ENCODE assay signal across 8 cellular contexts in the genomic region with DNA sequence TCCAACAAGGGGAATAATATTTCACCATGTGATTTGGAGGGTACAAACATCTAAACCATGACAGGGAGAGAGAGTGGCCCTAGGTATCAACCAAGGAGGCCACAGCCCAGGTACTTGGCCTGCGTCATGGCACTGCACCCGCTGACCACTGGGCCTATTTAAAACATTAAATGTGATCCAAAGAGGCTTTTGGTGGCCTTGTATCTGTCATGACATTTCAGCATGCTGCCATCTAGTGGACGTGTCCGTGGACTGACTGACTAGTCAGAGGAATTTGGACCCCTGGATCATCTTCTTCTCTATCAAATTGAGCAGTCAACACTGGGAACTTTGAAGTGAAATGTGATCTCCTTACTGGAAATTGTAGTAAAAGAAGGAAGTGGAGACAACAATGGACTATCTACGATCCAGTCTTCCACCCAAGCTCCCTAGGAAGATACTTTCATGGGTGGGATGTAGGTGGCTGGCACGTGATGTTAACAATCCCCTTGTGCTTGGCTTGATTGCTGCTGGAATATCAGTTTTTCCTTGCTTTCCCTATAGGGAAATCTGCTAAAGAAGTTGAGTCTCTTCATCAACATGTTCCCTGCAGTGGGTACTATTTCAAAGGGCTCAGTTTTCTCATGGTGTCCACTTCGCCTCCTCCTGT. TPM values are rescaled to one million over a fixed set of nuclear protein-coding genes. Genes with fewer than 3 reads are reported as not detected.
DNase-seq lines count a peak whose midpoint lies in the region; ATAC-seq, FAIRE-seq and TF ChIP-seq lines count a peak whose summit lies in the region.

No MANE protein-coding gene starts in this region.

- H3K4me1 ChIP-seq in A549 = no peaks in the 10 kb centered on the region

- CTCF ChIA-PET in A549 (lab: Yijun Ruan, JAX) = interaction anchor here (1.1 to 1.2 kb wide), 3 partner anchors 8 to 319 kb away, joined by 3 to 4 read pairs (median 4); no protein-coding TSS in a partner anchor

- 14% methylated on average over 7 of the region's 7 CpGs for WGBS in A549 (ENCODE audit: missing lambda C conversion rate)

- H3K4me3 ChIP-seq in A549 (no peak overlapping the region), astrocyte of the cerebellum (ENCODE audit: low read depth, low read length) (no peak overlapping the region)

- no peak for TF ChIP-seq POLR2A in A549 (IDR thresholded peaks at IDR 0.05; ENCODE audit: low read length)

- H3K27ac ChIP-seq in A549 = no peak overlapping the region

- TF ChIP-seq RAD21 in A549 (conservative IDR thresholded peaks at IDR 0.05 in 1 of 2, IDR thresholded peaks at IDR 0.05 in 1 of 2) = peak in 1 of 2 experiments; percentile 33; a peak in 3 of 5 replicates

- DNase-seq in A549 (ENCODE audit: low read depth in 1 of 2, low spot score in 1 of 2) (peak; percentile 47 to 71), ELR (ENCODE audit: low read depth) (peak; percentile 75), NOMO-1 treated with DMSO at 0.1 percent for 48 hours (lab: John Stamatoyannopoulos, UW; ENCODE audit: unreplicated experiment) (peak; percentile 42), astrocyte of the cerebellum (ENCODE audit: low read depth) (peak; percentile 31), left kidney (ENCODE audit: low read depth, low spot score) (peak; percentile 75), stromal cell of bone marrow (ENCODE audit: low read depth) (peak; percentile 33), superior temporal gyrus (ENCODE audit: extremely low spot score) (no peak)

- FAIRE-seq in A549 (lab: Jason Lieb, UNC) = no peak

- POLR2A ChIA-PET in A549 (lab: Yijun Ruan, JAX) = no interaction called here

- in situ Hi-C loops in astrocyte of the cerebellum (cut with HindIII; ENCODE audit: low sequenced_read_pairs) = no loop called here

- H3K9me3 ChIP-seq in A549 = no peaks in the 10 kb centered on the region

- TF ChIP-seq CTCF in A549 (IDR thresholded peaks at IDR 0.05) (peak; percentile 48), astrocyte of the cerebellum (IDR thresholded peaks at IDR 0.05; ENCODE audit: low read depth, low read length, missing control alignments) (peak; percentile 59)

- TF ChIP-seq EP300 in A549 (IDR thresholded peaks at IDR 0.05) = no peak

- ATAC-seq in A549 = peak; percentile 67 to 84; a peak in 5 of 6 replicates
- peak; percentile 43 for ATAC-seq in HG02870 (IDR thresholded peaks at IDR 0.05; ENCODE audit: unreplicated experiment)

- H3K4me2 ChIP-seq in A549 = no peak overlapping the region

TF ChIP-seq in A549, 52 proteins besides CTCF, POLR2A, EP300 and RAD21:
- TF ChIP-seq, protein P1, sequence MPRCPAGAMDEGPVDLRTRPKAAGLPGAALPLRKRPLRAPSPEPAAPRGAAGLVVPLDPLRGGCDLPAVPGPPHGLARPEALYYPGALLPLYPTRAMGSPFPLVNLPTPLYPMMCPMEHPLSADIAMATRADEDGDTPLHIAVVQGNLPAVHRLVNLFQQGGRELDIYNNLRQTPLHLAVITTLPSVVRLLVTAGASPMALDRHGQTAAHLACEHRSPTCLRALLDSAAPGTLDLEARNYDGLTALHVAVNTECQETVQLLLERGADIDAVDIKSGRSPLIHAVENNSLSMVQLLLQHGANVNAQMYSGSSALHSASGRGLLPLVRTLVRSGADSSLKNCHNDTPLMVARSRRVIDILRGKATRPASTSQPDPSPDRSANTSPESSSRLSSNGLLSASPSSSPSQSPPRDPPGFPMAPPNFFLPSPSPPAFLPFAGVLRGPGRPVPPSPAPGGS (IDR thresholded peaks at IDR 0.05) = no peak
- TF ChIP-seq NR3C1 (IDR thresholded peaks at IDR 0.05) (no peak), GATA3 (IDR thresholded peaks at IDR 0.05; ENCODE audit: borderline replicate concordance) (no peak), FOSB (CRISPR knock-in tag; IDR thresholded peaks at IDR 0.05) (no peak), HOXA7 (CRISPR knock-in tag; IDR thresholded peaks at IDR 0.05) (no peak), SMC3 (IDR thresholded peaks at IDR 0.05) (peak; percentile 27; the same call in 1 of the 3 replicates)
- TF ChIP-seq, protein P2, sequence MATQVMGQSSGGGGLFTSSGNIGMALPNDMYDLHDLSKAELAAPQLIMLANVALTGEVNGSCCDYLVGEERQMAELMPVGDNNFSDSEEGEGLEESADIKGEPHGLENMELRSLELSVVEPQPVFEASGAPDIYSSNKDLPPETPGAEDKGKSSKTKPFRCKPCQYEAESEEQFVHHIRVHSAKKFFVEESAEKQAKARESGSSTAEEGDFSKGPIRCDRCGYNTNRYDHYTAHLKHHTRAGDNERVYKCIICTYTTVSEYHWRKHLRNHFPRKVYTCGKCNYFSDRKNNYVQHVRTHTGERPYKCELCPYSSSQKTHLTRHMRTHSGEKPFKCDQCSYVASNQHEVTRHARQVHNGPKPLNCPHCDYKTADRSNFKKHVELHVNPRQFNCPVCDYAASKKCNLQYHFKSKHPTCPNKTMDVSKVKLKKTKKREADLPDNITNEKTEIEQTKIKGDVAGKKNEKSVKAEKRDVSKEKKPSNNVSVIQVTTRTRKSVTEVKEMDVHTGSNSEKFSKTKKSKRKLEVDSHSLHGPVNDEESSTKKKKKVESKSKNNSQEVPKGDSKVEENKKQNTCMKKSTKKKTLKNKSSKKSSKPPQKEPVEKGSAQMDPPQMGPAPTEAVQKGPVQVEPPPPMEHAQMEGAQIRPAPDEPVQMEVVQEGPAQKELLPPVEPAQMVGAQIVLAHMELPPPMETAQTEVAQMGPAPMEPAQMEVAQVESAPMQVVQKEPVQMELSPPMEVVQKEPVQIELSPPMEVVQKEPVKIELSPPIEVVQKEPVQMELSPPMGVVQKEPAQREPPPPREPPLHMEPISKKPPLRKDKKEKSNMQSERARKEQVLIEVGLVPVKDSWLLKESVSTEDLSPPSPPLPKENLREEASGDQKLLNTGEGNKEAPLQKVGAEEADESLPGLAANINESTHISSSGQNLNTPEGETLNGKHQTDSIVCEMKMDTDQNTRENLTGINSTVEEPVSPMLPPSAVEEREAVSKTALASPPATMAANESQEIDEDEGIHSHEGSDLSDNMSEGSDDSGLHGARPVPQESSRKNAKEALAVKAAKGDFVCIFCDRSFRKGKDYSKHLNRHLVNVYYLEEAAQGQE (IDR thresholded peaks at IDR 0.05) = no peak
- TF ChIP-seq, protein P3, sequence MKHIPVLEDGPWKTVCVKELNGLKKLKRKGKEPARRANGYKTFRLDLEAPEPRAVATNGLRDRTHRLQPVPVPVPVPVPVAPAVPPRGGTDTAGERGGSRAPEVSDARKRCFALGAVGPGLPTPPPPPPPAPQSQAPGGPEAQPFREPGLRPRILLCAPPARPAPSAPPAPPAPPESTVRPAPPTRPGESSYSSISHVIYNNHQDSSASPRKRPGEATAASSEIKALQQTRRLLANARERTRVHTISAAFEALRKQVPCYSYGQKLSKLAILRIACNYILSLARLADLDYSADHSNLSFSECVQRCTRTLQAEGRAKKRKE (CRISPR knock-in tag; IDR thresholded peaks at IDR 0.05; ENCODE audit: low read depth) = no peak
TF ChIP-seq in A549: peak in this region for 1.

RNA-seq across cellular contexts. Expression of a gene that starts 24.6 kb away (rescaled TPM):
- polyA plus RNA-seq in A549 (2011; rRNA removed) = 0.12 TPM in 1 of 2 replicates, not detected in the other
- polyA plus RNA-seq in A549 (2012; cell fraction: cytosol; rRNA removed) = 0.01 TPM in 1 of 2 replicates, not detected in the other
- 0.01 TPM in 1 of 2 replicates, not detected in the other for polyA plus RNA-seq in A549 (2012; cell fraction: nucleus; rRNA removed)
- polyA plus RNA-seq in A549 (2017; fragmentation: RNase III; extraction: RNeasy Plus Mini Kit Qiagen cat#74134 plus additional on column Dnase treatment) = not detected in 3 replicates
- polyA minus RNA-seq in A549 (2011; rRNA and poly(A)+ RNA removed) = not detected in 2 replicates
